10 cellular contexts compared by ENCODE assay signal in the genomic region with DNA sequence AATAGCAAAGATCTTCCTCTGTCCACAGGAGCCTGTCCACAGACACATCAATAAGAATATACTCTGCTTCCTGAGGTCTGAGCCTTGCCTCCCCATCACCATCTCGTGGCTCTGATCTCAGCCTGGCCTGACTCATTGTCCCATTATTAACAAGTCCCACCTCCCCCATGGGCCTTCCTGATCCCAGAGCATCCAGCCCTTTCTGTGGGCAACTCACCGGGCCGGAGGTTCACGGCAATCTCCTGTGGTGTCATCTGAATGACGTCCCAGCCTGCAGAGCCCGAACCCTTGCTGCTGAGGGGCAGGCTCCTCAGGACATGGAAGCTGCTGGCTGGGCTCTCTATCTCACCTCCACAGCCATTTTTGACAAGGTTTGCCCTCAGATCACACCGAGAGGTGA. TPM values are rescaled to one million over a fixed set of nuclear protein-coding genes. Genes with fewer than 3 reads are reported as not detected.
DNase-seq lines count a peak whose midpoint lies in the region; ATAC-seq and TF ChIP-seq lines count a peak whose summit lies in the region.
"Had no signal": no experiment of that assay in that cellular context is flagged by ENCODE, and none has a peak within 500 bp of the region (broad histone marks: within the 10 kb centered on the region; RNA-seq: fewer than 3 reads in every experiment).

No MANE protein-coding gene starts in this region.

- H3K9me3 ChIP-seq in tibial artery (no peaks in the 10 kb centered on the region), upper lobe of right lung (no peaks in the 10 kb centered on the region)

- no peaks in the 10 kb centered on the region for H3K27me3 ChIP-seq in tibial artery
- H3K27me3 ChIP-seq in upper lobe of right lung = no peaks in the 10 kb centered on the region

- no peak for TF ChIP-seq CTCF in choroid plexus epithelial cell (conservative IDR thresholded peaks at IDR 0.05; ENCODE audit: low read depth, low read length)
- TF ChIP-seq CTCF in tibial artery (IDR thresholded peaks at IDR 0.05) = no peak
- no peak for TF ChIP-seq CTCF in upper lobe of right lung (IDR thresholded peaks at IDR 0.05)

- DNase-seq in HT1080 (ENCODE audit: low read depth) (peak; percentile 93), choroid plexus epithelial cell (ENCODE audit: low read depth) (peak; percentile 90), left lobe of liver (ENCODE audit: low spot score) (peak; percentile 40), tibial artery (no peak), upper lobe of right lung (no peak)
- DNase-seq: effector memory CD8-positive, alpha-beta T cell; GF-D8; naive thymus-derived CD4-positive, alpha-beta T cell had no signal

- H3K4me3 ChIP-seq in choroid plexus epithelial cell (ENCODE audit: low read depth, low read length) = no peak overlapping the region
- no peak overlapping the region for H3K4me3 ChIP-seq in tibial artery
- no peak overlapping the region for H3K4me3 ChIP-seq in upper lobe of right lung

- H3K27ac ChIP-seq in tibial artery (peak overlapping the region; percentile 69 to 73), upper lobe of right lung (no peak overlapping the region)

- H3K36me3 ChIP-seq in tibial artery (peaks cover 12 to 22% (median 18%) of the 10 kb centered on the region in 3 donors), upper lobe of right lung (peaks cover 6% of the 10 kb centered on the region)

- H3K4me1 ChIP-seq in tibial artery (peaks cover 0 to 67% (median 31%) of the 10 kb centered on the region in 4 donors), upper lobe of right lung (peaks cover 12% of the 10 kb centered on the region)

- intact Hi-C loops in tibial artery (cut with DNase I; ENCODE audit: low total_unique reads) = no loop called here
- intact Hi-C loops in upper lobe of right lung (cut with DNase I) = no loop called here

- ATAC-seq in left lobe of liver = peak; percentile 50
- no peak for ATAC-seq in HG03280 (IDR thresholded peaks at IDR 0.05; ENCODE audit: unreplicated experiment)
- ATAC-seq in upper lobe of right lung = no peak
- no peak for ATAC-seq in activated CD4-positive, CD25-positive, alpha-beta regulatory T cell treated with anti-CD3 and anti-CD28 coated beads, Interleukin-2, amount 50 U/mL, for 24 hours
- ATAC-seq: effector memory CD8-positive, alpha-beta T cell; naive thymus-derived CD4-positive, alpha-beta T cell had no signal

RNA-seq across cellular contexts. Expression of a gene that starts 28.1 kb away (rescaled TPM):
- 150 and 185 TPM in 2 replicates for total RNA-seq in HT1080 (2014; rRNA removed; shearing (Covaris generic))
- 230 and 272 TPM in 2 replicates for polyA plus RNA-seq in HT1080 (2015; cell fraction: cytosol; rRNA removed)
- 292 and 316 TPM in 2 replicates for polyA plus RNA-seq in HT1080 (2015; cell fraction: nucleus; rRNA removed)
- total RNA-seq in left lobe of liver (74.7 TPM), upper lobe of right lung (95.1 TPM)

Comparison
In these comparisons a context has a peak if more than half of its experiments do, and no peak if none do; other contexts are left out.
1. DNase-seq: peak in HT1080 (single experiment), choroid plexus epithelial cell (single experiment) and left lobe of liver (single experiment); none in tibial artery (0 of 2) and upper lobe of right lung (single experiment).